Comparison of ENCODE assay signal across 8 cellular contexts in genomic region chr17:48907713-48908046, GRCh38. TPM values are rescaled to one million over a fixed set of nuclear protein-coding genes. Genes with fewer than 3 reads are reported as not detected.
DNase-seq lines count a peak whose midpoint lies in the region; ATAC-seq lines count a peak whose summit lies in the region.

No MANE protein-coding gene starts in this region.

- H3K36me3 ChIP-seq in HUES64 (ENCODE audit: insufficient read depth, low read length), result peaks cover 33% of the 10 kb centered on the region

- H3K27ac Mint-ChIP-seq in activated naive CD8-positive, alpha-beta T cell treated with anti-CD3 and anti-CD28 coated beads for 36 hours, result peak overlapping the region; percentile 94
- H3K27ac Mint-ChIP-seq in stimulated activated memory B cell treated with anti-CD40 and anti-IgM and Interleukin-4, amounts not matched to agents 10 μg/mL and 1 μg/mL and 100 μg/mL, for 72 hours, result peak overlapping the region; percentile 94

- DNase-seq in DMS114 treated with DMSO at 0.1 percent for 48 hours (lab: John Stamatoyannopoulos, UW; ENCODE audit: unreplicated experiment), result peak; percentile 72
- DNase-seq in activated naive CD8-positive, alpha-beta T cell treated with anti-CD3 and anti-CD28 coated beads for 36 hours, result no peak
- DNase-seq in NK-92 (lab: John Stamatoyannopoulos, UW; ENCODE audit: unreplicated experiment), result no peak
- no peak for DNase-seq in NCI-H1930 (lab: John Stamatoyannopoulos, UW)

- no peak for ATAC-seq in stimulated activated memory B cell treated with anti-CD40 and anti-IgM and Interleukin-4, amounts not matched to agents 10 μg/mL and 1 μg/mL and 100 μg/mL, for 72 hours
- no peak for ATAC-seq in GM18519 (IDR thresholded peaks at IDR 0.05; ENCODE audit: low FRiP score, unreplicated experiment)

- peak overlapping the region; percentile 80 for H3K9ac ChIP-seq in HUES64 (ENCODE audit: low read depth, low read length)

- H3K27me3 Mint-ChIP-seq in activated naive CD8-positive, alpha-beta T cell treated with anti-CD3 and anti-CD28 coated beads for 36 hours, result no peaks in the 10 kb centered on the region
- no peaks in the 10 kb centered on the region for H3K27me3 Mint-ChIP-seq in stimulated activated memory B cell treated with anti-CD40 and anti-IgM and Interleukin-4, amounts not matched to agents 10 μg/mL and 1 μg/mL and 100 μg/mL, for 72 hours

- peaks cover 42% of the 10 kb centered on the region for H3K4me1 Mint-ChIP-seq in activated naive CD8-positive, alpha-beta T cell treated with anti-CD3 and anti-CD28 coated beads for 36 hours
- H3K4me1 Mint-ChIP-seq in stimulated activated memory B cell treated with anti-CD40 and anti-IgM and Interleukin-4, amounts not matched to agents 10 μg/mL and 1 μg/mL and 100 μg/mL, for 72 hours, result peaks cover 48% of the 10 kb centered on the region

- 65% methylated on average over 2 of the region's 2 CpGs for WGBS in HUES64

- H3K4me3 ChIP-seq in HUES64 (ENCODE audit: low read length) (peak overlapping the region; percentile 65), iPS-11a (ENCODE audit: low read depth, low read length) (peak overlapping the region; percentile 69)

- H3K9me3 ChIP-seq in HUES64 (ENCODE audit: insufficient read depth, low read depth, low read length), result no peaks in the 10 kb centered on the region

- peak overlapping the region; percentile 92 for H3K27ac ChIP-seq in HUES64 (ENCODE audit: low read depth, low read length)

- no peaks in the 10 kb centered on the region for H3K9me3 Mint-ChIP-seq in activated naive CD8-positive, alpha-beta T cell treated with anti-CD3 and anti-CD28 coated beads for 36 hours
- no peaks in the 10 kb centered on the region for H3K9me3 Mint-ChIP-seq in stimulated activated memory B cell treated with anti-CD40 and anti-IgM and Interleukin-4, amounts not matched to agents 10 μg/mL and 1 μg/mL and 100 μg/mL, for 72 hours

- no peaks in the 10 kb centered on the region for H3K27me3 ChIP-seq in HUES64 (ENCODE audit: insufficient read depth, low read length)

- peaks cover 12% of the 10 kb centered on the region for H3K4me1 ChIP-seq in HUES64 (ENCODE audit: insufficient read depth, low read length)

- H3K4me3 Mint-ChIP-seq in activated naive CD8-positive, alpha-beta T cell treated with anti-CD3 and anti-CD28 coated beads for 36 hours, result peak overlapping the region; percentile 89
- peak overlapping the region; percentile 87 for H3K4me3 Mint-ChIP-seq in stimulated activated memory B cell treated with anti-CD40 and anti-IgM and Interleukin-4, amounts not matched to agents 10 μg/mL and 1 μg/mL and 100 μg/mL, for 72 hours

- peaks cover 27% of the 10 kb centered on the region for H3K36me3 Mint-ChIP-seq in activated naive CD8-positive, alpha-beta T cell treated with anti-CD3 and anti-CD28 coated beads for 36 hours
- peaks cover 35% of the 10 kb centered on the region for H3K36me3 Mint-ChIP-seq in stimulated activated memory B cell treated with anti-CD40 and anti-IgM and Interleukin-4, amounts not matched to agents 10 μg/mL and 1 μg/mL and 100 μg/mL, for 72 hours

RNA-seq across cellular contexts. Expression of gene UBE2Z, which starts 0.5 kb away (rescaled TPM):
- polyA plus RNA-seq in HUES64 (2013, experiment 1 of 2), result 54.4 TPM
- polyA plus RNA-seq in HUES64 (2013, experiment 2 of 2), result 50.0 TPM
- 10 to 100 TPM; 80.4 to 81.2 TPM for total RNA-seq in activated naive CD8-positive, alpha-beta T cell treated with anti-CD3 and anti-CD28 coated beads for 36 hours

RNA-seq across cellular contexts. Expression of gene ATP5MC1, which starts 15.1 kb away (rescaled TPM):
- polyA plus RNA-seq in HUES64 (2013, experiment 1 of 2), result 144 TPM
- 152 TPM for polyA plus RNA-seq in HUES64 (2013, experiment 2 of 2)
- 100 to 1,000 TPM; 153 to 159 TPM for total RNA-seq in activated naive CD8-positive, alpha-beta T cell treated with anti-CD3 and anti-CD28 coated beads for 36 hours

RNA-seq across cellular contexts. Expression of gene SNF8, which starts 37.0 kb away (rescaled TPM):
- 105 TPM for polyA plus RNA-seq in HUES64 (2013, experiment 1 of 2)
- polyA plus RNA-seq in HUES64 (2013, experiment 2 of 2), result 125 TPM
- total RNA-seq in activated naive CD8-positive, alpha-beta T cell treated with anti-CD3 and anti-CD28 coated beads for 36 hours, result 100 to 1,000 TPM; 127 to 134 TPM
